ENCODE assay signal across 8 cellular contexts in genomic region chr1:215567491-215568286, GRCh38. TPM values are rescaled to one million over a fixed set of nuclear protein-coding genes. Genes with fewer than 3 reads are reported as not detected.
A peak's percentile ranks its signal among the peaks of the same experiment; 100 is the strongest.
DNase-seq lines count a peak whose midpoint lies in the region; ATAC-seq and TF ChIP-seq lines count a peak whose summit lies in the region.

No MANE protein-coding gene starts in this region.

- H3K27ac ChIP-seq in CD4-positive, alpha-beta memory T cell (ENCODE audit: low read depth, low read length) = no peak overlapping the region
- H3K27ac ChIP-seq in esophagus squamous epithelium = peak overlapping the region; percentile 95 to 96 (median 96)
- peak overlapping the region; percentile 93 for H3K27ac ChIP-seq in subcutaneous abdominal adipose tissue (ENCODE audit: low read depth, low read length)

- TF ChIP-seq CTCF in esophagus squamous epithelium (IDR thresholded peaks at IDR 0.05) = no peak

- TF ChIP-seq POLR2A in esophagus squamous epithelium (IDR thresholded peaks at IDR 0.05) = no peak

- peak overlapping the region; percentile 77 to 91 (median 88) for H3K4me3 Mint-ChIP-seq in CD4-positive, alpha-beta memory T cell

- H3K4me1 Mint-ChIP-seq in CD4-positive, alpha-beta memory T cell = peaks cover 9 to 30% (median 16%) of the 10 kb centered on the region in 4 donors

- H3K9ac ChIP-seq in subcutaneous abdominal adipose tissue (ENCODE audit: low read length in 5 of 5) = peak overlapping the region; percentile 49 to 95 (median 90)

- 0 to 4% methylated on average over 5 to 22 of the region's 63 CpGs for WGBS in esophagus squamous epithelium, 2 donors

- peak overlapping the region in 5 of 7 donors; percentile 42 to 73 (median 52) for H3K27ac Mint-ChIP-seq in CD4-positive, alpha-beta memory T cell

- peak overlapping the region; percentile 24 to 52 for H3K4me3 ChIP-seq in CD4-positive, alpha-beta memory T cell (ENCODE audit: low read length in 2 of 2)
- H3K4me3 ChIP-seq in esophagus squamous epithelium (peak overlapping the region; percentile 73 to 94 (median 83)), subcutaneous abdominal adipose tissue (ENCODE audit: low read depth in 1 of 5, low read length in 5 of 5) (peak overlapping the region; percentile 84 to 96 (median 89))

- ATAC-seq in GM19324 (IDR thresholded peaks at IDR 0.05; ENCODE audit: low FRiP score, unreplicated experiment) (peak; percentile 63), HG03354 (IDR thresholded peaks at IDR 0.05; ENCODE audit: poor library complexity, severe bottlenecking, unreplicated experiment) (peak; percentile 69)

- peak in 4 of 5 donors; percentile 5 to 13 (median 8) for DNase-seq in CD4-positive, alpha-beta memory T cell
- peak; percentile 62 to 80 for DNase-seq in NCI-H524 (lab: John Stamatoyannopoulos, UW)
- DNase-seq in activated CD8-positive, alpha-beta memory T cell treated with anti-CD3 and anti-CD28 coated beads, Interleukin-2, amount 50 U/mL, for 4 hours = peak; percentile 33
- DNase-seq in esophagus squamous epithelium (lab: John Stamatoyannopoulos, UW) = no peak
- peak; percentile 72 for DNase-seq in myocyte (ENCODE audit: low read depth)

- peaks cover 0 to 4% of the 10 kb centered on the region in 2 donors for H3K36me3 Mint-ChIP-seq in CD4-positive, alpha-beta memory T cell

- peaks cover 0 to 2% (median 0%) of the 10 kb centered on the region in 8 donors for H3K9me3 Mint-ChIP-seq in CD4-positive, alpha-beta memory T cell

- H3K36me3 ChIP-seq in CD4-positive, alpha-beta memory T cell (ENCODE audit: insufficient read depth, low read length) = no peaks in the 10 kb centered on the region
- no peaks in the 10 kb centered on the region for H3K36me3 ChIP-seq in esophagus squamous epithelium
- no peaks in the 10 kb centered on the region for H3K36me3 ChIP-seq in subcutaneous abdominal adipose tissue (ENCODE audit: control insufficient read depth in 5 of 5, insufficient read depth in 5 of 5, low read length in 5 of 5)

- peaks cover 5 to 9% of the 10 kb centered on the region in 2 donors for H3K27me3 Mint-ChIP-seq in CD4-positive, alpha-beta memory T cell

- POLR2A ChIA-PET in CD4-positive, alpha-beta memory T cell (lab: Charles Lee; ENCODE audit: partially characterized antibody) = no interaction called here

- no peaks in the 10 kb centered on the region for H3K9me3 ChIP-seq in CD4-positive, alpha-beta memory T cell (ENCODE audit: control insufficient read depth in 1 of 2, low read length in 2 of 2)
- H3K9me3 ChIP-seq in esophagus squamous epithelium (no peaks in the 10 kb centered on the region), subcutaneous abdominal adipose tissue (ENCODE audit: control insufficient read depth in 5 of 5, low read length in 5 of 5) (no peaks in the 10 kb centered on the region)

- CTCF ChIA-PET in CD4-positive, alpha-beta memory T cell (lab: Charles Lee; ENCODE audit: partially characterized antibody) = no interaction called here

- peaks cover 5% of the 10 kb centered on the region for H3K4me1 ChIP-seq in CD4-positive, alpha-beta memory T cell (ENCODE audit: insufficient read depth, low read length)
- H3K4me1 ChIP-seq in esophagus squamous epithelium = peaks cover 8 to 50% (median 26%) of the 10 kb centered on the region in 3 donors
- H3K4me1 ChIP-seq in subcutaneous abdominal adipose tissue (ENCODE audit: control insufficient read depth in 5 of 5, insufficient read depth in 5 of 5, low read length in 5 of 5) = peaks cover 2 to 40% (median 30%) of the 10 kb centered on the region in 5 donors

- H3K27me3 ChIP-seq in CD4-positive, alpha-beta memory T cell (ENCODE audit: insufficient read depth, low read length) = no peaks in the 10 kb centered on the region
- H3K27me3 ChIP-seq in esophagus squamous epithelium (no peaks in the 10 kb centered on the region), subcutaneous abdominal adipose tissue (ENCODE audit: control insufficient read depth in 5 of 5, insufficient read depth in 4 of 5, low read length in 5 of 5) (no peaks in the 10 kb centered on the region)

- intact Hi-C loops in CD4-positive, alpha-beta memory T cell (cut with micrococcal nuclease) = no loop called here
- intact Hi-C loops in esophagus squamous epithelium (cut with DNase I) = no loop called here

RNA-seq across cellular contexts. Expression of gene KCTD3, which starts 0.6 kb away (rescaled TPM):
- total RNA-seq in CD4-positive, alpha-beta memory T cell = 1 to 10 TPM; 1.8 to 2.5 TPM
- under 1 TPM; 0.20 to 0.86 TPM for polyA plus RNA-seq in CD4-positive, alpha-beta memory T cell
- total RNA-seq in esophagus squamous epithelium (10 to 100 TPM; 43.4 to 76.1 (median 44.9) TPM), myocyte (32.1 and 35.2 TPM in 2 replicates)
- polyA plus RNA-seq in myocyte (2012) = 18.1 TPM

Comparison
In these comparisons a context has a peak if more than half of its experiments do, and no peak if none do; other contexts are left out.
1. H3K4me3 ChIP-seq: peak in every context shown above with its lines; median percentile 89 in subcutaneous abdominal adipose tissue; 83 in esophagus squamous epithelium; 38 in CD4-positive, alpha-beta memory T cell.